ENCODE assay signal across 1 cellular context in the genomic region with DNA sequence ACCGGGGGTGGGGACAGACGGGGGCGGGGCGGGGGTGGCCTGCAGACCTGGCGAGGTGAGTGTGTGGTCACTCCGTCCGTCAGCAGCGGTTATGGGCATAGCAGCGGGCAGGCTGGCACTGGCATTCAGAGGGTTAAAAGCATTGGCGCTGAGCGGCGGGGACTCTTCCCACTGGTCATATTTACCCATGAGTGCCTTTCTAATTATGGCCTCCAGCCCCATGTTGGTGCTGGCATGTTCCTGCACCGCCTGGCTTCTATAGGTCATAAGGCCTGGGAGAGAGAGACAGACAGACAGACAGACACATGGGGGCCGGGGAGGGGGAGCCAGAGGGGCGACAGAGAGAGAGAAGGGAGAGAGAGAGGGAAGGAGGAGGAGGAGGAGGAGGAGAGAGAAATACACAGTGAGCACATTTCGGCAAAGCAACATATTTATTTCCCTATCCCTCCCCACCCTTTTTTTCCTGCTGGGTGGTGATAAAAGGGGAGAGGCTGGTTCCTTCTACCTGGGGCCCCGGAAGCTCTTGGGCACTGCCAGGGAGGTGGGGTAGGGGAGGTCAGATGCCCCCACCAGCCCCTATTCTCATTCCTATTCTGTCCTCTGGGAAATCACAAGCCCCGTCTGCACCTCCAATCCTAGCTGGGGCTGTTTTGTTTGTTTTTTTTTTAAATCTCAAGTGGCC.
TF ChIP-seq lines count a peak whose summit lies in the region.

No MANE protein-coding gene starts in this region.

TF ChIP-seq in HepG2, 621 proteins besides CTCF, POLR2A, EP300 and RAD21:
- TF ChIP-seq ZNF253 (CRISPR knock-in tag; IDR thresholded peaks at IDR 0.05; ENCODE audit: borderline replicate concordance), result no peak
- TF ChIP-seq CBX5 (CRISPR knock-in tag; IDR thresholded peaks at IDR 0.05; ENCODE audit: borderline replicate concordance), result no peak
- TF ChIP-seq HNRNPL (IDR thresholded peaks at IDR 0.05; ENCODE audit: low read depth, low read length), result 0 out of 2 replicates have a peak, but pooled peaks have one; percentile 18
- no peak for TF ChIP-seq HMG20B (CRISPR knock-in tag; conservative IDR thresholded peaks at IDR 0.05)
TF ChIP-seq in HepG2: peak in this region for 1.
